ENCODE assay signal across 12 cellular contexts in the genomic region with DNA sequence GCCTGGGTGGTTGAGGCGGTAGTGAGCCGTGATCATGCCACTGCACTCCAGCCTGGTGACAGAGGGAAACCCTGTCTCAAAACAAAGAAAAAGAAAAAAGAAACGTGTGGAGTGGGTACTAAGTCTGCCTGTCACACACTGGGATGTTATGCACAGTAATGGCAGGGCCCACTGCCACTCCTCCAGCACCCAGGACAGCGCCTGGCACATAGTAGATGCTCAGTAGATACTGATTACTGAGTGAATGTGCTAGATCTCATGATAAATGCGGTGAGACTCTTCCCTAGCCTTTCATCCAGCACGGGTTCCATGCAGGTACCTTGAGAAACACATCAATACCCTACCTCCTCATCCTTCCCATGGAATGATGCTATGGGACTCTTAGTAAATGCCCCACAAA.
DNase-seq lines count a peak whose midpoint lies in the region; ATAC-seq, FAIRE-seq and TF ChIP-seq lines count a peak whose summit lies in the region.
"Had no signal": no experiment of that assay in that cellular context is flagged by ENCODE, and none has a peak within 500 bp of the region (broad histone marks: within the 10 kb centered on the region; RNA-seq: fewer than 3 reads in every experiment).

No MANE protein-coding gene starts in this region.

- TF ChIP-seq POLR2A in HepG2 (IDR thresholded peaks at IDR 0.05; ENCODE audit: insufficient read depth in 1 of 2, low read depth in 2 of 2, low read length in 2 of 2) = no peak
- no peak for TF ChIP-seq POLR2A in right lobe of liver (IDR thresholded peaks at IDR 0.05)
- no peak for TF ChIP-seq POLR2A in suprapubic skin (IDR thresholded peaks at IDR 0.05)

- no peak for TF ChIP-seq CTCF in HepG2 (CRISPR knock-in tag; IDR thresholded peaks at IDR 0.05)
- TF ChIP-seq CTCF in right lobe of liver (IDR thresholded peaks at IDR 0.05) = no peak
- no peak for TF ChIP-seq CTCF in MCF 10A (IDR thresholded peaks at IDR 0.05; ENCODE audit: unreplicated experiment)
- TF ChIP-seq CTCF in suprapubic skin (IDR thresholded peaks at IDR 0.05) = no peak
- no peak for TF ChIP-seq CTCF in Caco-2 (IDR thresholded peaks at IDR 0.05; ENCODE audit: insufficient read depth in 1 of 2, low read depth in 1 of 2, low read length in 1 of 2, severe bottlenecking in 1 of 2, unreplicated experiment in 1 of 2)

- H3K36me3 Mint-ChIP-seq in MCF 10A (ENCODE audit: insufficient read depth, unreplicated experiment) (no peaks in the 10 kb centered on the region), Caco-2 (ENCODE audit: insufficient read depth, unreplicated experiment) (no peaks in the 10 kb centered on the region)

- H3K4me3 ChIP-seq in HepG2 (replicated peaks in 1 of 3; ENCODE audit: insufficient read depth in 1 of 3, low read depth in 2 of 3, low read length in 3 of 3) = no peak overlapping the region
- no peak overlapping the region for H3K4me3 ChIP-seq in right lobe of liver
- no peak overlapping the region for H3K4me3 ChIP-seq in suprapubic skin
- no peak overlapping the region for H3K4me3 ChIP-seq in Caco-2 (ENCODE audit: low read depth, low read length)
- H3K4me3 ChIP-seq: lung had no signal

- no peak overlapping the region for H3K9ac ChIP-seq in HepG2 (ENCODE audit: insufficient read depth, low read depth, low read length)

- in situ Hi-C loops in HepG2 (cut with HindIII; ENCODE audit: extremely low pct_ligation_motif_present, low pct_unique_long_range_greater_than_20kb) = no loop called here

- FAIRE-seq in HepG2 (lab: Jason Lieb, UNC) = no peak

- H3K4me1 Mint-ChIP-seq in MCF 10A (ENCODE audit: insufficient read depth, unreplicated experiment) (peaks cover 25% of the 10 kb centered on the region), Caco-2 (ENCODE audit: low read depth, unreplicated experiment) (peaks cover 8% of the 10 kb centered on the region)

- no TSS peak for BruUV-seq in HepG2 (replicated peaks; lab: Mats Ljungman, UMichigan)
- BruUV-seq in MCF 10A (replicated peaks; lab: Mats Ljungman, UMichigan) = no TSS peak
- no TSS peak for BruUV-seq in Caco-2 (replicated peaks; lab: Mats Ljungman, UMichigan)

- DNase-seq in HepG2 (ENCODE audit: low spot score) = no peak
- no peak for DNase-seq in right lobe of liver
- peak; percentile 27 for DNase-seq in UCSD-AML1 (lab: John Stamatoyannopoulos, UW; ENCODE audit: unreplicated experiment)
- peak; percentile 42 for DNase-seq in MCF 10A (ENCODE audit: unreplicated experiment)
- DNase-seq in suprapubic skin (ENCODE audit: low spot score in 2 of 2) = peak; percentile 36 to 45
- no peak for DNase-seq in Caco-2
- DNase-seq: cerebellar nuclear complex, retina had no signal

- POLR2A ChIA-PET in HepG2 (lab: Yijun Ruan, JAX) (no interaction called here), MCF 10A (lab: Yijun Ruan, JAX) (interaction anchor here (0.6 to 2.5 kb wide), 3 partner anchors 63 to 1633 kb away, joined by 4 to 16 read pairs (median 5); no protein-coding TSS in a partner anchor), Caco-2 (lab: Charles Lee) (no interaction called here)

- peaks cover 7% of the 10 kb centered on the region; the same call in 1 of the 2 replicates for H3K4me1 ChIP-seq in HepG2 (ENCODE audit: insufficient read depth, low read length)
- H3K4me1 ChIP-seq in right lobe of liver = no peaks in the 10 kb centered on the region
- H3K4me1 ChIP-seq in suprapubic skin = peaks cover 43% of the 10 kb centered on the region
- H3K4me1 ChIP-seq in Caco-2 = peaks cover 12% of the 10 kb centered on the region; the same call in 1 of the 2 replicates

- H3K9me3 ChIP-seq in HepG2 (ENCODE audit: low read length) = no peaks in the 10 kb centered on the region
- H3K9me3 ChIP-seq in right lobe of liver = no peaks in the 10 kb centered on the region
- no peaks in the 10 kb centered on the region for H3K9me3 ChIP-seq in suprapubic skin
- no peaks in the 10 kb centered on the region for H3K9me3 ChIP-seq in Caco-2

- no peaks in the 10 kb centered on the region for H3K27me3 Mint-ChIP-seq in MCF 10A (ENCODE audit: insufficient read depth, unreplicated experiment)
- no peaks in the 10 kb centered on the region for H3K27me3 Mint-ChIP-seq in Caco-2 (ENCODE audit: insufficient read depth, unreplicated experiment)

- H3K27ac ChIP-seq in HepG2 (ENCODE audit: extremely low read length, insufficient read depth, low read length) (no peak overlapping the region), right lobe of liver (no peak overlapping the region), suprapubic skin (no peak overlapping the region)
- H3K27ac ChIP-seq: foreskin keratinocyte had no signal

- 35% methylated on average over 5 of the region's 6 CpGs for WGBS in HepG2 (ENCODE audit: low lambda C conversion rate)
- WGBS in right lobe of liver (ENCODE audit: insufficient coverage, low coverage, low lambda C conversion rate, missing lambda C conversion rate) = 50% methylated on average over 2 of the region's 6 CpGs
- WGBS in suprapubic skin = 77% methylated on average over 6 of the region's 6 CpGs

- H3K9me3 Mint-ChIP-seq in MCF 10A (ENCODE audit: unreplicated experiment) = no peaks in the 10 kb centered on the region
- H3K9me3 Mint-ChIP-seq in Caco-2 (ENCODE audit: unreplicated experiment) = no peaks in the 10 kb centered on the region

- H3K79me2 ChIP-seq in HepG2 (ENCODE audit: insufficient read depth, low read length) = no peaks in the 10 kb centered on the region

- H3K27me3 ChIP-seq in HepG2 (ENCODE audit: control insufficient read depth in 1 of 2, insufficient read depth in 2 of 2, low read length in 2 of 2) (peaks cover 5 to 28% of the 10 kb centered on the region in 2 experiments), right lobe of liver (no peaks in the 10 kb centered on the region), suprapubic skin (no peaks in the 10 kb centered on the region), Caco-2 (replicated peaks; ENCODE audit: control insufficient read depth, insufficient read depth, low read length) (no peaks in the 10 kb centered on the region)
- H3K27me3 ChIP-seq: foreskin keratinocyte had no signal

- TF ChIP-seq EP300 in HepG2 (IDR thresholded peaks at IDR 0.05; ENCODE audit: low read depth in 2 of 2, low read length in 2 of 2) (no peak), HepG2 (CRISPR knock-in tag; IDR thresholded peaks at IDR 0.05; ENCODE audit: borderline replicate concordance) (no peak), suprapubic skin (IDR thresholded peaks at IDR 0.05) (no peak)

- CTCF ChIA-PET in HepG2 (lab: Yijun Ruan, JAX; ENCODE audit: low intra/inter-chr PET ratio, low total read pairs) = no interaction called here
- CTCF ChIA-PET in MCF 10A (lab: Yijun Ruan, JAX) = interaction anchor here (0.9 to 2.2 kb wide), 4 partner anchors 9 to 83 kb away, joined by 3 to 10 read pairs (median 6); no protein-coding TSS in a partner anchor
- CTCF ChIA-PET in Caco-2 (lab: Charles Lee) = no interaction called here

- TF ChIP-seq RAD21 in HepG2 (CRISPR knock-in tag; IDR thresholded peaks at IDR 0.05) = no peak

- H3K4me3 Mint-ChIP-seq in MCF 10A (ENCODE audit: unreplicated experiment) (no peak overlapping the region), Caco-2 (ENCODE audit: unreplicated experiment) (no peak overlapping the region)

- no peaks in the 10 kb centered on the region for H4K20me1 ChIP-seq in HepG2 (ENCODE audit: insufficient read depth, low read length)

- H3K36me3 ChIP-seq in HepG2 (replicated peaks in 1 of 2; ENCODE audit: control insufficient read depth in 1 of 2, insufficient read depth in 2 of 2, low read length in 2 of 2) (no peaks in the 10 kb centered on the region), right lobe of liver (no peaks in the 10 kb centered on the region), suprapubic skin (no peaks in the 10 kb centered on the region), Caco-2 (ENCODE audit: control insufficient read depth, insufficient read depth, low read length) (no peaks in the 10 kb centered on the region)

- no peak for ATAC-seq in HepG2
- ATAC-seq in right lobe of liver = no peak
- no peak for ATAC-seq in GM21786 (IDR thresholded peaks at IDR 0.05; ENCODE audit: unreplicated experiment)
- no peak for ATAC-seq in GM19023 (IDR thresholded peaks at IDR 0.05; ENCODE audit: unreplicated experiment)
- ATAC-seq: foreskin keratinocyte had no signal

- intact Hi-C loops in HepG2 (cut with micrococcal nuclease; ENCODE audit: unreplicated experiment) = no loop called here
- intact Hi-C loops in right lobe of liver (cut with DNase I) = no loop called here
- intact Hi-C loops in MCF 10A (cut with micrococcal nuclease) = no loop called here
- intact Hi-C loops in Caco-2 (cut with micrococcal nuclease; ENCODE audit: unreplicated experiment) = no loop called here

- no peak overlapping the region for H2AFZ ChIP-seq in HepG2 (ENCODE audit: low read length)

- H3K27ac Mint-ChIP-seq in MCF 10A (ENCODE audit: low read depth, unreplicated experiment) (no peak overlapping the region), Caco-2 (ENCODE audit: unreplicated experiment) (no peak overlapping the region)

- H3K4me2 ChIP-seq in HepG2 (ENCODE audit: low read depth, low read length) = no peak overlapping the region

TF ChIP-seq in HepG2, 621 proteins besides CTCF, POLR2A, EP300 and RAD21 (continues in another document):
- TF ChIP-seq, protein P1, sequence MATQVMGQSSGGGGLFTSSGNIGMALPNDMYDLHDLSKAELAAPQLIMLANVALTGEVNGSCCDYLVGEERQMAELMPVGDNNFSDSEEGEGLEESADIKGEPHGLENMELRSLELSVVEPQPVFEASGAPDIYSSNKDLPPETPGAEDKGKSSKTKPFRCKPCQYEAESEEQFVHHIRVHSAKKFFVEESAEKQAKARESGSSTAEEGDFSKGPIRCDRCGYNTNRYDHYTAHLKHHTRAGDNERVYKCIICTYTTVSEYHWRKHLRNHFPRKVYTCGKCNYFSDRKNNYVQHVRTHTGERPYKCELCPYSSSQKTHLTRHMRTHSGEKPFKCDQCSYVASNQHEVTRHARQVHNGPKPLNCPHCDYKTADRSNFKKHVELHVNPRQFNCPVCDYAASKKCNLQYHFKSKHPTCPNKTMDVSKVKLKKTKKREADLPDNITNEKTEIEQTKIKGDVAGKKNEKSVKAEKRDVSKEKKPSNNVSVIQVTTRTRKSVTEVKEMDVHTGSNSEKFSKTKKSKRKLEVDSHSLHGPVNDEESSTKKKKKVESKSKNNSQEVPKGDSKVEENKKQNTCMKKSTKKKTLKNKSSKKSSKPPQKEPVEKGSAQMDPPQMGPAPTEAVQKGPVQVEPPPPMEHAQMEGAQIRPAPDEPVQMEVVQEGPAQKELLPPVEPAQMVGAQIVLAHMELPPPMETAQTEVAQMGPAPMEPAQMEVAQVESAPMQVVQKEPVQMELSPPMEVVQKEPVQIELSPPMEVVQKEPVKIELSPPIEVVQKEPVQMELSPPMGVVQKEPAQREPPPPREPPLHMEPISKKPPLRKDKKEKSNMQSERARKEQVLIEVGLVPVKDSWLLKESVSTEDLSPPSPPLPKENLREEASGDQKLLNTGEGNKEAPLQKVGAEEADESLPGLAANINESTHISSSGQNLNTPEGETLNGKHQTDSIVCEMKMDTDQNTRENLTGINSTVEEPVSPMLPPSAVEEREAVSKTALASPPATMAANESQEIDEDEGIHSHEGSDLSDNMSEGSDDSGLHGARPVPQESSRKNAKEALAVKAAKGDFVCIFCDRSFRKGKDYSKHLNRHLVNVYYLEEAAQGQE (IDR thresholded peaks at IDR 0.05; ENCODE audit: borderline replicate concordance in 1 of 2, low read depth in 1 of 2, low read length in 2 of 2) = peak; percentile 41 to 90
- 0 out of 2 replicates have a peak, but pooled peaks have one; percentile 35 for TF ChIP-seq ZNF3 (CRISPR knock-in tag; IDR thresholded peaks at IDR 0.05)
- TF ChIP-seq MIER2 (CRISPR knock-in tag; IDR thresholded peaks at IDR 0.05) = peak; percentile 88

Comparison
In these comparisons a context has a peak if more than half of its experiments do, and no peak if none do; other contexts are left out.
1. DNase-seq: peak in UCSD-AML1 (single experiment), MCF 10A (single experiment) and suprapubic skin (2 of 2); none in HepG2 (single experiment), right lobe of liver (0 of 3) and Caco-2 (0 of 2).